ENCODE assay signal across 12 cellular contexts in the genomic region with DNA sequence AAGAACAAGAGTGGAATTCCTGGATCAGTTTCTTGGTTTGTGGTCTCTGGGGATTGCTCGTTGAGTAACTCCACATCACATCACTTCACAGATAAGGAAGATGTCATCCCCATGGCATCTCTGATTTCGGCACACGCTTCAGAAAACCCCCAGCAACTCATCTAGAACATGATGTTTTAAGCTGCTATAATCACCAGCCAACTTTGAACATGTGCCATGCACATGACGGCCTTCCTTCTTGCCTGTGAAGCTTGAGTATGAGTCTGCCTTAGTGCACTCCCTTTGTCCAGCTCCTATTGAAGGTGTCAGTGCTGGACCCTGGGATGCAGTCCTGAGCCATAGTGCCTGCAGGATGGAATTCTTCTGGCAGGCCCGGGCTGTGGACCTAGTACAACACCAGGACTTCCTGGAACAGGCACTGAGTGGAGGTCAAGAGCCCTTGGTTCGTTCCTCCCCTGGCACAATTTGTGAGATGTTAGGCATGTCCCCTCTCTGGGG.
A peak's percentile ranks its signal among the peaks of the same experiment; 100 is the strongest.
DNase-seq lines count a peak whose midpoint lies in the region; ATAC-seq and TF ChIP-seq lines count a peak whose summit lies in the region.
"Had no signal": no experiment of that assay in that cellular context is flagged by ENCODE, and none has a peak within 500 bp of the region (broad histone marks: within the 10 kb centered on the region; RNA-seq: fewer than 3 reads in every experiment).

No MANE protein-coding gene starts in this region.

- H3K27me3 ChIP-seq in RWPE2 (ENCODE audit: insufficient read depth, poor library complexity, severe bottlenecking), result no peaks in the 10 kb centered on the region
- H3K27me3 ChIP-seq in upper lobe of left lung, result no peaks in the 10 kb centered on the region

- H3K27ac ChIP-seq in RWPE2 (ENCODE audit: poor library complexity, severe bottlenecking) (peak overlapping the region; percentile 83), upper lobe of left lung (no peak overlapping the region)

- H3K27ac Mint-ChIP-seq in activated T-cell treated with anti-CD3 and anti-CD28 coated beads, Interleukin-2, amount 50 U/mL, for 72 hours, result peak overlapping the region; percentile 71
- H3K27ac Mint-ChIP-seq: activated naive CD4-positive, alpha-beta T cell treated with anti-CD3 and anti-CD28 coated beads, Interleukin-2, amount 50 U/mL, for 24 hours had no signal

- WGBS in upper lobe of left lung, 2 donors, result 71 to 78% methylated on average over 6 of the region's 6 CpGs

- no peak for TF ChIP-seq POLR2A in upper lobe of left lung (IDR thresholded peaks at IDR 0.05)

- no peak for DNase-seq in activated T-cell treated with anti-CD3 and anti-CD28 coated beads, Interleukin-2, amount 50 U/mL, for 72 hours
- DNase-seq in activated T-cell treated with anti-CD3 and anti-CD28 coated beads, Interleukin-2, amount 50 U/mL, for 1 hour, result no peak
- DNase-seq in RWPE2 (ENCODE audit: low spot score), result no peak
- peak; percentile 78 for DNase-seq in fibroblast of the aortic adventitia (ENCODE audit: low read depth)
- DNase-seq in upper lobe of left lung, result peak in 1 of 2 donors; percentile 61
- no peak for DNase-seq in NCI-H2029 (lab: John Stamatoyannopoulos, UW)
- no peak for DNase-seq in UCSD-AML1 (lab: John Stamatoyannopoulos, UW; ENCODE audit: unreplicated experiment)
- DNase-seq in amniotic stem cell (lab: John Stamatoyannopoulos, UW), result no peak
- DNase-seq: NCI-H524, SIG-M5 had no signal

- peak overlapping the region; percentile 19 to 45 for H3K4me3 Mint-ChIP-seq in activated T-cell treated with anti-CD3 and anti-CD28 coated beads, Interleukin-2, amount 50 U/mL, for 72 hours
- H3K4me3 Mint-ChIP-seq: activated naive CD4-positive, alpha-beta T cell treated with anti-CD3 and anti-CD28 coated beads, Interleukin-2, amount 50 U/mL, for 24 hours had no signal

- peaks cover 35% of the 10 kb centered on the region for H3K4me1 ChIP-seq in RWPE2 (ENCODE audit: insufficient read depth, poor library complexity, severe bottlenecking)
- H3K4me1 ChIP-seq in upper lobe of left lung, result peaks cover 0 to 10% (median 3%) of the 10 kb centered on the region in 4 donors

- H3K4me1 Mint-ChIP-seq in activated T-cell treated with anti-CD3 and anti-CD28 coated beads, Interleukin-2, amount 50 U/mL, for 72 hours (ENCODE audit: low read depth), result peaks cover 44% of the 10 kb centered on the region

- peak in 3 of 4 donors; percentile 8 to 33 (median 17) for TF ChIP-seq EP300 in upper lobe of left lung (IDR thresholded peaks at IDR 0.05)

- no peaks in the 10 kb centered on the region for H3K27me3 Mint-ChIP-seq in activated T-cell treated with anti-CD3 and anti-CD28 coated beads, Interleukin-2, amount 50 U/mL, for 72 hours (ENCODE audit: low read depth)
- H3K27me3 Mint-ChIP-seq: activated naive CD4-positive, alpha-beta T cell treated with anti-CD3 and anti-CD28 coated beads, Interleukin-2, amount 50 U/mL, for 24 hours; natural killer cell treated with Interleukin-12 subunit alpha and Interleukin-12 subunit beta and Interleukin-15 and Interleukin-18, amount 100 ng/mL, for 72 hours had no signal

- H3K36me3 Mint-ChIP-seq in activated T-cell treated with anti-CD3 and anti-CD28 coated beads, Interleukin-2, amount 50 U/mL, for 72 hours (ENCODE audit: insufficient read depth in 2 of 2), result peaks cover 2 to 3% of the 10 kb centered on the region in 2 donors
- H3K36me3 Mint-ChIP-seq: natural killer cell treated with Interleukin-12 subunit alpha and Interleukin-12 subunit beta and Interleukin-15 and Interleukin-18, amount 100 ng/mL, for 72 hours had no signal

- H3K9me3 Mint-ChIP-seq in activated T-cell treated with anti-CD3 and anti-CD28 coated beads, Interleukin-2, amount 50 U/mL, for 72 hours, result peaks cover 2 to 3% of the 10 kb centered on the region in 2 donors
- H3K9me3 Mint-ChIP-seq: natural killer cell treated with Interleukin-12 subunit alpha and Interleukin-12 subunit beta and Interleukin-15 and Interleukin-18, amount 100 ng/mL, for 72 hours had no signal

- ATAC-seq in activated T-cell treated with anti-CD3 and anti-CD28 coated beads, Interleukin-2, amount 50 U/mL, for 72 hours (replicated peaks in 1 of 2), result no peak
- ATAC-seq in RWPE2 (ENCODE audit: low read depth) (no peak), upper lobe of left lung (ENCODE audit: low FRiP score in 2 of 2) (peak; percentile 64 to 72)

- H3K36me3 ChIP-seq in RWPE2 (ENCODE audit: low read depth) (no peaks in the 10 kb centered on the region), upper lobe of left lung (no peaks in the 10 kb centered on the region)

- H3K9me3 ChIP-seq in RWPE2 (ENCODE audit: severe bottlenecking) (no peaks in the 10 kb centered on the region), upper lobe of left lung (no peaks in the 10 kb centered on the region)

- TF ChIP-seq CTCF in RWPE2 (IDR thresholded peaks at IDR 0.05; ENCODE audit: poor library complexity, severe bottlenecking) (no peak), fibroblast of the aortic adventitia (IDR thresholded peaks at IDR 0.05; ENCODE audit: insufficient read depth, low read length) (no peak), upper lobe of left lung (IDR thresholded peaks at IDR 0.05) (no peak)

- H3K4me3 ChIP-seq in RWPE2 (ENCODE audit: severe bottlenecking) (no peak overlapping the region), fibroblast of the aortic adventitia (ENCODE audit: low read depth, low read length) (no peak overlapping the region), upper lobe of left lung (no peak overlapping the region)

Comparison
In these comparisons a context has a peak if more than half of its experiments do, and no peak if none do; other contexts are left out.
1. ATAC-seq: peak in upper lobe of left lung (2 of 2); none in activated T-cell treated with anti-CD3 and anti-CD28 coated beads, Interleukin-2, amount 50 U/mL, for 72 hours (0 of 2) and RWPE2 (single experiment).